In the genomic region with DNA sequence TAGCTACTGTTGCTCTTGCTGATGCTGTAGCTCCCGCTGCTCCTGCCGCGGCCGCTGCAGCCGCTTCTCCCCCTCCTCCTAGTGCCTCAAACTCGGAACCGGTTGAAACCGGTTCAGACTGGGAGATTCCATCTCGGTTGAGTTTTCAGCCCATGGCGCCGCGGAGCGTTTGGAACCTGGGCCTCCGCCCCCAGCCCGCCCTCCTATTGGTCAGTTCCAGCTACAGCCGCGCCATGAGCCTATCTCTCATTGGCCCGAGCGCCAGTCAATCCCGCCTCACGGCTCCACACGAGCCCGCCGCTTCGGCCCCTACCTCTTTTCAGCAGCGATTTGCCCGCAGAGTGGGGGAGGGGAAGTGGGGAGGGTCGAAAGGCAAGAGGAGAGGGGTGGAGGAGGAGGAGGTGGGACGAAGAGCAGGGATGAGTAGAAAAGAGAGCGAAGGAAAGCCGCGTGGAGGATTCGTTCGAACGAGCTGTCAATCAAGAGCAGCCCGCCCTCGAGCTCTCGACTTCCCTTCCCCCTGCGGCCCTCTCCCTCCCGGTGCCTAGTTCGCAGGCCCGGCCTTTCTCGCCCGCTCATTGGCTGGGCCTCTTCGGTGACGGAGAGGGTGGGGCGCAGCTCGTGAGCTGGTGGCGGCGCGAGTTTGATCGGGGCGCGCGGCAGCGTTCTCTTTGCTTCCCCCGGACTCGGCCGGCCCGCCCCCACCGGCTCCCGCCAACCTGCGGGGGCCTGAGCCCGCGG, we compare ENCODE assay signal across 8 cellular contexts. TPM values are rescaled to one million over a fixed set of nuclear protein-coding genes. Genes with fewer than 3 reads are reported as not detected.
DNase-seq lines count a peak whose midpoint lies in the region; ATAC-seq lines count a peak whose summit lies in the region.

Gene XPO1 (minus strand): TSS at position 178 of the 741 bp plus-strand sequence. CDS start 4,459 bp downstream, outside the sequence.

- peaks cover 39% of the 10 kb centered on the region for H3K4me1 ChIP-seq in BLaER1

- H4K20me1 ChIP-seq in BLaER1 = peaks cover 31% of the 10 kb centered on the region

- peaks cover 24% of the 10 kb centered on the region for H3K36me3 Mint-ChIP-seq in activated CD4-positive, alpha-beta T cell treated with anti-CD3 and anti-CD28 coated beads, Interleukin-2, amount 10 ng/mL, durations not matched to agents 7 days and 5 days (ENCODE audit: low read depth)

- no peaks in the 10 kb centered on the region for H3K27me3 ChIP-seq in BLaER1

- peaks cover 9% of the 10 kb centered on the region; the same call in 1 of the 2 replicates for H3K36me3 ChIP-seq in BLaER1

- peak within 1 kb of the TSS; percentile 80 for H3K4me3 ChIP-seq in BLaER1

- H3K4me1 Mint-ChIP-seq in activated CD4-positive, alpha-beta T cell treated with anti-CD3 and anti-CD28 coated beads, Interleukin-2, amount 10 ng/mL, durations not matched to agents 7 days and 5 days = peaks cover 28% of the 10 kb centered on the region

- peak; percentile 99 for DNase-seq in NCI-H69 (lab: John Stamatoyannopoulos, UW)
- peak; percentile 99 for DNase-seq in activated CD4-positive, alpha-beta T cell treated with anti-CD3 and anti-CD28 coated beads, Interleukin-2, amount 10 ng/mL, durations not matched to agents 7 days and 5 days
- DNase-seq in cortex of kidney (lab: John Stamatoyannopoulos, UW) = peak; percentile 92
- DNase-seq in left kidney (ENCODE audit: low read depth, low spot score) = peak; percentile 100
- peak; percentile 99 to 100 for DNase-seq in stimulated activated CD4-positive, alpha-beta T cell treated with anti-CD3 and anti-CD28 coated beads, Interleukin-2, amount 100 ng/mL, for 24 hours

- no peaks in the 10 kb centered on the region for H3K9me3 Mint-ChIP-seq in activated CD4-positive, alpha-beta T cell treated with anti-CD3 and anti-CD28 coated beads, Interleukin-2, amount 10 ng/mL, durations not matched to agents 7 days and 5 days

- no peaks in the 10 kb centered on the region for H3K9me3 ChIP-seq in BLaER1

- H3K27ac Mint-ChIP-seq in activated CD4-positive, alpha-beta T cell treated with anti-CD3 and anti-CD28 coated beads, Interleukin-2, amount 10 ng/mL, durations not matched to agents 7 days and 5 days = peak within 1 kb of the TSS; percentile 100

- CTCF ChIA-PET in activated CD4-positive, alpha-beta T cell treated with anti-CD3 and anti-CD28 coated beads, Interleukin-2, amount 10 ng/mL, durations not matched to agents 7 days and 5 days (lab: Charles Lee) = interaction anchor here (0.6 to 1.1 kb wide), 4 partner anchors 84 to 161 kb away, joined by 3 read pairs; no protein-coding TSS in a partner anchor

- peak within 1 kb of the TSS; percentile 99 for H3K27ac ChIP-seq in BLaER1

- H3K4me3 Mint-ChIP-seq in activated CD4-positive, alpha-beta T cell treated with anti-CD3 and anti-CD28 coated beads, Interleukin-2, amount 10 ng/mL, durations not matched to agents 7 days and 5 days = peak within 1 kb of the TSS; percentile 85

- H3K4me2 ChIP-seq in BLaER1 = peak within 1 kb of the TSS; percentile 92

- H3K27me3 Mint-ChIP-seq in activated CD4-positive, alpha-beta T cell treated with anti-CD3 and anti-CD28 coated beads, Interleukin-2, amount 10 ng/mL, durations not matched to agents 7 days and 5 days = no peaks in the 10 kb centered on the region

- ATAC-seq in GM19328 (IDR thresholded peaks at IDR 0.05; ENCODE audit: unreplicated experiment) = peak; percentile 77
- peak; percentile 77 for ATAC-seq in HG03520 (IDR thresholded peaks at IDR 0.05; ENCODE audit: unreplicated experiment)

- H3K9ac ChIP-seq in BLaER1 = peak within 1 kb of the TSS; percentile 99

- POLR2A ChIA-PET in activated CD4-positive, alpha-beta T cell treated with anti-CD3 and anti-CD28 coated beads, Interleukin-2, amount 10 ng/mL, durations not matched to agents 7 days and 5 days (lab: Charles Lee) = interaction anchor here (0.5 to 1.3 kb wide), 7 partner anchors 11 to 354 kb away, joined by 3 to 9 read pairs (median 3); no protein-coding TSS in a partner anchor

RNA-seq across cellular contexts. Expression of gene XPO1, which starts in this region (rescaled TPM):
- total RNA-seq in activated CD4-positive, alpha-beta T cell treated with anti-CD3 and anti-CD28 coated beads, Interleukin-2, amount 10 ng/mL, durations not matched to agents 7 days and 5 days = 100 to 1,000 TPM; 208 TPM

Comparison
In these comparisons a context has a peak if more than half of its experiments do, and no peak if none do; other contexts are left out.
1. Peak in every context shown above with its lines: DNase-seq, ATAC-seq, H3K4me3 ChIP-seq and H3K27ac ChIP-seq.